1 cellular context compared by ENCODE assay signal in the genomic region with DNA sequence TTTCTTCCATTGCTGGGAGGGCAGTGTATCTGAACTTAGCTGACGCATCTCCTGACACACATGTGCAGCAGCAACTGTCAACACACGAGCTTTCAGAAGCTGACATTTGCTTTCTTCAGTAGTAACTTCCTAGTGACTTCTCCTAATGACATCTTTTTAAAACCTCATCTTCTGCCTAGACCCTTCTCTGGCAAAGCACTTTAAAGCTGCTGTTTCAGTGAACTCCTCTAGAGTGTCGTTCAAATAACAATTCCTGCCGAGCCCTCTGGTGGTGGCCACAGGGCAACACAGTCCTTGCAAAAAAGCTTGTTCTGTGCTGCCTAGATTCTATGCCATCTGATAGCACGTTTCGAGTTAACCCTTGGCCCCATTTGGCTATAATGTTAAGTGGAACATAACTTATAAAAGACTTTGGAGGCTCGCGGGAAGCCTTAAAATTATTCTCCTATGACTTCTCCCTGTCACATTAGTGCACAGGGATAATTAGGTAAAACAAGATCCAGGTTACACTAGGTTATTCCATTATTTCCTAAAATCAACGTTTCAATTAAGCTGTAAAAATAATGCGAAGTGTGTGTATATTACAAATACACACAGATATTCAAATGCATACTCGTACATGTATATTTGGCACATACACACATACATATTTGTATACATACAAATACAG.
TF ChIP-seq lines count a peak whose summit lies in the region.

No MANE protein-coding gene starts in this region.

TF ChIP-seq in HCT116, 20 proteins besides CTCF, POLR2A, EP300 and RAD21 (continued from another document):
- TF ChIP-seq, protein P1, sequence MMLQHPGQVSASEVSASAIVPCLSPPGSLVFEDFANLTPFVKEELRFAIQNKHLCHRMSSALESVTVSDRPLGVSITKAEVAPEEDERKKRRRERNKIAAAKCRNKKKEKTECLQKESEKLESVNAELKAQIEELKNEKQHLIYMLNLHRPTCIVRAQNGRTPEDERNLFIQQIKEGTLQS (IDR thresholded peaks at IDR 0.05), result no peak
- no peak for TF ChIP-seq EGR1 (IDR thresholded peaks at IDR 0.05; ENCODE audit: low read depth)
- TF ChIP-seq, protein P2, sequence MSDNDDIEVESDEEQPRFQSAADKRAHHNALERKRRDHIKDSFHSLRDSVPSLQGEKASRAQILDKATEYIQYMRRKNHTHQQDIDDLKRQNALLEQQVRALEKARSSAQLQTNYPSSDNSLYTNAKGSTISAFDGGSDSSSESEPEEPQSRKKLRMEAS (IDR thresholded peaks at IDR 0.05), result no peak
- TF ChIP-seq CEBPB (IDR thresholded peaks at IDR 0.05; ENCODE audit: low read depth), result no peak
- no peak for TF ChIP-seq FOSL1 (IDR thresholded peaks at IDR 0.05; ENCODE audit: low read depth)
TF ChIP-seq in HCT116: peak in this region for 0.
